Comparison of ENCODE assay signal across 2 cellular contexts in genomic region chr5:143003328-143003636, GRCh38.
TF ChIP-seq lines count a peak whose summit lies in the region.

No MANE protein-coding gene starts in this region.

TF ChIP-seq in liver, 16 proteins besides CTCF, POLR2A, EP300 and RAD21 (continued from another document):
- TF ChIP-seq, protein P1, sequence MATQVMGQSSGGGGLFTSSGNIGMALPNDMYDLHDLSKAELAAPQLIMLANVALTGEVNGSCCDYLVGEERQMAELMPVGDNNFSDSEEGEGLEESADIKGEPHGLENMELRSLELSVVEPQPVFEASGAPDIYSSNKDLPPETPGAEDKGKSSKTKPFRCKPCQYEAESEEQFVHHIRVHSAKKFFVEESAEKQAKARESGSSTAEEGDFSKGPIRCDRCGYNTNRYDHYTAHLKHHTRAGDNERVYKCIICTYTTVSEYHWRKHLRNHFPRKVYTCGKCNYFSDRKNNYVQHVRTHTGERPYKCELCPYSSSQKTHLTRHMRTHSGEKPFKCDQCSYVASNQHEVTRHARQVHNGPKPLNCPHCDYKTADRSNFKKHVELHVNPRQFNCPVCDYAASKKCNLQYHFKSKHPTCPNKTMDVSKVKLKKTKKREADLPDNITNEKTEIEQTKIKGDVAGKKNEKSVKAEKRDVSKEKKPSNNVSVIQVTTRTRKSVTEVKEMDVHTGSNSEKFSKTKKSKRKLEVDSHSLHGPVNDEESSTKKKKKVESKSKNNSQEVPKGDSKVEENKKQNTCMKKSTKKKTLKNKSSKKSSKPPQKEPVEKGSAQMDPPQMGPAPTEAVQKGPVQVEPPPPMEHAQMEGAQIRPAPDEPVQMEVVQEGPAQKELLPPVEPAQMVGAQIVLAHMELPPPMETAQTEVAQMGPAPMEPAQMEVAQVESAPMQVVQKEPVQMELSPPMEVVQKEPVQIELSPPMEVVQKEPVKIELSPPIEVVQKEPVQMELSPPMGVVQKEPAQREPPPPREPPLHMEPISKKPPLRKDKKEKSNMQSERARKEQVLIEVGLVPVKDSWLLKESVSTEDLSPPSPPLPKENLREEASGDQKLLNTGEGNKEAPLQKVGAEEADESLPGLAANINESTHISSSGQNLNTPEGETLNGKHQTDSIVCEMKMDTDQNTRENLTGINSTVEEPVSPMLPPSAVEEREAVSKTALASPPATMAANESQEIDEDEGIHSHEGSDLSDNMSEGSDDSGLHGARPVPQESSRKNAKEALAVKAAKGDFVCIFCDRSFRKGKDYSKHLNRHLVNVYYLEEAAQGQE (IDR thresholded peaks at IDR 0.05) = no peak
- TF ChIP-seq YY1 (IDR thresholded peaks at IDR 0.05) (no peak), FOXA2 (IDR thresholded peaks at IDR 0.05) (no peak), NR2F2 (IDR thresholded peaks at IDR 0.05) (no peak), SP1 (IDR thresholded peaks at IDR 0.05) (no peak), HNF4G (IDR thresholded peaks at IDR 0.05) (no peak), GABPA (IDR thresholded peaks at IDR 0.05 in 1 of 2, conservative IDR thresholded peaks at IDR 0.05 in 1 of 2) (no peak), JUND (IDR thresholded peaks at IDR 0.05) (no peak), RXRA (IDR thresholded peaks at IDR 0.05) (no peak), FOXA1 (IDR thresholded peaks at IDR 0.05) (no peak)
- TF ChIP-seq, protein P2, sequence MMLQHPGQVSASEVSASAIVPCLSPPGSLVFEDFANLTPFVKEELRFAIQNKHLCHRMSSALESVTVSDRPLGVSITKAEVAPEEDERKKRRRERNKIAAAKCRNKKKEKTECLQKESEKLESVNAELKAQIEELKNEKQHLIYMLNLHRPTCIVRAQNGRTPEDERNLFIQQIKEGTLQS (IDR thresholded peaks at IDR 0.05) = no peak
- TF ChIP-seq, protein P3, sequence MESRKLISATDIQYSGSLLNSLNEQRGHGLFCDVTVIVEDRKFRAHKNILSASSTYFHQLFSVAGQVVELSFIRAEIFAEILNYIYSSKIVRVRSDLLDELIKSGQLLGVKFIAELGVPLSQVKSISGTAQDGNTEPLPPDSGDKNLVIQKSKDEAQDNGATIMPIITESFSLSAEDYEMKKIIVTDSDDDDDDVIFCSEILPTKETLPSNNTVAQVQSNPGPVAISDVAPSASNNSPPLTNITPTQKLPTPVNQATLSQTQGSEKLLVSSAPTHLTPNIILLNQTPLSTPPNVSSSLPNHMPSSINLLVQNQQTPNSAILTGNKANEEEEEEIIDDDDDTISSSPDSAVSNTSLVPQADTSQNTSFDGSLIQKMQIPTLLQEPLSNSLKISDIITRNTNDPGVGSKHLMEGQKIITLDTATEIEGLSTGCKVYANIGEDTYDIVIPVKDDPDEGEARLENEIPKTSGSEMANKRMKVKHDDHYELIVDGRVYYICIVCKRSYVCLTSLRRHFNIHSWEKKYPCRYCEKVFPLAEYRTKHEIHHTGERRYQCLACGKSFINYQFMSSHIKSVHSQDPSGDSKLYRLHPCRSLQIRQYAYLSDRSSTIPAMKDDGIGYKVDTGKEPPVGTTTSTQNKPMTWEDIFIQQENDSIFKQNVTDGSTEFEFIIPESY (IDR thresholded peaks at IDR 0.05) = no peak

TF ChIP-seq in HepG2, 621 proteins besides CTCF, POLR2A, EP300 and RAD21 (continued from another document):
- TF ChIP-seq, protein P4, sequence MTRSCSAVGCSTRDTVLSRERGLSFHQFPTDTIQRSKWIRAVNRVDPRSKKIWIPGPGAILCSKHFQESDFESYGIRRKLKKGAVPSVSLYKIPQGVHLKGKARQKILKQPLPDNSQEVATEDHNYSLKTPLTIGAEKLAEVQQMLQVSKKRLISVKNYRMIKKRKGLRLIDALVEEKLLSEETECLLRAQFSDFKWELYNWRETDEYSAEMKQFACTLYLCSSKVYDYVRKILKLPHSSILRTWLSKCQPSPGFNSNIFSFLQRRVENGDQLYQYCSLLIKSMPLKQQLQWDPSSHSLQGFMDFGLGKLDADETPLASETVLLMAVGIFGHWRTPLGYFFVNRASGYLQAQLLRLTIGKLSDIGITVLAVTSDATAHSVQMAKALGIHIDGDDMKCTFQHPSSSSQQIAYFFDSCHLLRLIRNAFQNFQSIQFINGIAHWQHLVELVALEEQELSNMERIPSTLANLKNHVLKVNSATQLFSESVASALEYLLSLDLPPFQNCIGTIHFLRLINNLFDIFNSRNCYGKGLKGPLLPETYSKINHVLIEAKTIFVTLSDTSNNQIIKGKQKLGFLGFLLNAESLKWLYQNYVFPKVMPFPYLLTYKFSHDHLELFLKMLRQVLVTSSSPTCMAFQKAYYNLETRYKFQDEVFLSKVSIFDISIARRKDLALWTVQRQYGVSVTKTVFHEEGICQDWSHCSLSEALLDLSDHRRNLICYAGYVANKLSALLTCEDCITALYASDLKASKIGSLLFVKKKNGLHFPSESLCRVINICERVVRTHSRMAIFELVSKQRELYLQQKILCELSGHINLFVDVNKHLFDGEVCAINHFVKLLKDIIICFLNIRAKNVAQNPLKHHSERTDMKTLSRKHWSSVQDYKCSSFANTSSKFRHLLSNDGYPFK (CRISPR knock-in tag; IDR thresholded peaks at IDR 0.05; ENCODE audit: borderline replicate concordance) = no peak
- TF ChIP-seq FOXJ3 (CRISPR knock-in tag; IDR thresholded peaks at IDR 0.05; ENCODE audit: borderline replicate concordance) (no peak), EZH2 (conservative IDR thresholded peaks at IDR 0.05; ENCODE audit: low read depth, low read length) (no peak), ZNF660 (CRISPR knock-in tag; IDR thresholded peaks at IDR 0.05; ENCODE audit: borderline replicate concordance, low read depth) (no peak), ZNF143 (CRISPR knock-in tag; IDR thresholded peaks at IDR 0.05) (no peak), ZNF678 (CRISPR knock-in tag; IDR thresholded peaks at IDR 0.05) (no peak), ZNF557 (CRISPR knock-in tag; IDR thresholded peaks at IDR 0.05) (no peak), ZBTB1 (CRISPR knock-in tag; IDR thresholded peaks at IDR 0.05; ENCODE audit: borderline replicate concordance) (no peak)
- TF ChIP-seq, protein P5, sequence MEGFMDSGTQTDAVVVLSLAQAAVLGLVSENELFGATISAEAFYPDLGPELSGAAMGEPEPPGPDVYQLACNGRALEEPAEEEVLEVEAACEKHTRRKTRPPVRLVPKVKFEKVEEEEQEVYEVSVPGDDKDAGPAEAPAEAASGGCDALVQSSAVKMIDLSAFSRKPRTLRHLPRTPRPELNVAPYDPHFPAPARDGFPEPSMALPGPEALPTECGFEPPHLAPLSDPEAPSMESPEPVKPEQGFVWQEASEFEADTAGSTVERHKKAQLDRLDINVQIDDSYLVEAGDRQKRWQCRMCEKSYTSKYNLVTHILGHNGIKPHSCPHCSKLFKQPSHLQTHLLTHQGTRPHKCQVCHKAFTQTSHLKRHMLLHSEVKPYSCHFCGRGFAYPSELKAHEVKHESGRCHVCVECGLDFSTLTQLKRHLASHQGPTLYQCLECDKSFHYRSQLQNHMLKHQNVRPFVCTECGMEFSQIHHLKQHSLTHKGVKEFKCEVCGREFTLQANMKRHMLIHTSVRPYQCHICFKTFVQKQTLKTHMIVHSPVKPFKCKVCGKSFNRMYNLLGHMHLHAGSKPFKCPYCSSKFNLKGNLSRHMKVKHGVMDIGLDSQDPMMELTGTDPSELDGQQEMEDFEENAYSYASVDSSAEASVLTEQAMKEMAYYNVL (CRISPR knock-in tag; IDR thresholded peaks at IDR 0.05; ENCODE audit: borderline replicate concordance) = no peak
TF ChIP-seq in HepG2: peak in this region for 0.
